In genomic region chrX:97452283-97452682, GRCh38 we compare ENCODE assay signal across 20 cellular contexts.
DNase-seq lines count a peak whose midpoint lies in the region; ATAC-seq, FAIRE-seq and TF ChIP-seq lines count a peak whose summit lies in the region.
"Had no signal": no experiment of that assay in that cellular context is flagged by ENCODE, and none has a peak within 500 bp of the region (broad histone marks: within the 10 kb centered on the region; RNA-seq: fewer than 3 reads in every experiment).

No MANE protein-coding gene starts in this region.

- no peak for TF ChIP-seq RAD21 in A549 (conservative IDR thresholded peaks at IDR 0.05 in 1 of 2, IDR thresholded peaks at IDR 0.05 in 1 of 2)

- H3K4me1 ChIP-seq in A549 (no peaks in the 10 kb centered on the region), pancreas (no peaks in the 10 kb centered on the region), mucosa of descending colon (ENCODE audit: low read depth) (no peaks in the 10 kb centered on the region)
- H3K4me1 ChIP-seq: BLaER1 had no signal

- ATAC-seq in A549 (no peak), GM18867 (IDR thresholded peaks at IDR 0.05; ENCODE audit: unreplicated experiment) (peak; percentile 54), GM21786 (IDR thresholded peaks at IDR 0.05; ENCODE audit: unreplicated experiment) (peak; percentile 61), HG03457 (IDR thresholded peaks at IDR 0.05; ENCODE audit: unreplicated experiment) (peak; percentile 63), pancreas (no peak), mucosa of descending colon (no peak)
- ATAC-seq in stimulated activated effector memory CD8-positive, alpha-beta T cell treated with anti-CD3 and anti-CD28 coated beads, Interleukin-12 subunit alpha, Interleukin-12 subunit beta, amount 100 ng/mL, for 72 hours: no peak
- ATAC-seq: HepG2, Panc1, Right ventricle myocardium inferior, SK-N-SH treated with all-trans-retinoic acid at 6 μM for 48 hours, T-helper 17 cell had no signal

- TF ChIP-seq EP300 in A549 (IDR thresholded peaks at IDR 0.05): no peak

- no peaks in the 10 kb centered on the region for H3K36me3 Mint-ChIP-seq in stimulated activated effector memory CD8-positive, alpha-beta T cell treated with anti-CD3 and anti-CD28 coated beads, Interleukin-12 subunit alpha, Interleukin-12 subunit beta, amount 100 ng/mL, for 72 hours
- H3K36me3 Mint-ChIP-seq: CD8-positive, alpha-beta memory T cell had no signal

- CTCF ChIA-PET in A549 (lab: Yijun Ruan, JAX): no interaction called here

- intact Hi-C loops in pancreas (cut with DNase I): no loop called here
- intact Hi-C loops in mucosa of descending colon (cut with DNase I, micrococcal nuclease): no loop called here

- H3K9me3 ChIP-seq in A549: no peaks in the 10 kb centered on the region
- no peaks in the 10 kb centered on the region for H3K9me3 ChIP-seq in pancreas
- no peaks in the 10 kb centered on the region for H3K9me3 ChIP-seq in mucosa of descending colon
- H3K9me3 ChIP-seq: BLaER1 had no signal

- H3K27me3 ChIP-seq in pancreas: peaks cover 0 to 9% (median 0%) of the 10 kb centered on the region in 4 donors

- H3K27ac ChIP-seq in A549: no peak overlapping the region
- no peak overlapping the region for H3K27ac ChIP-seq in pancreas
- H3K27ac ChIP-seq: BLaER1, KMS-11 had no signal

- no peak overlapping the region for H3K4me3 Mint-ChIP-seq in stimulated activated effector memory CD8-positive, alpha-beta T cell treated with anti-CD3 and anti-CD28 coated beads, Interleukin-12 subunit alpha, Interleukin-12 subunit beta, amount 100 ng/mL, for 72 hours
- H3K4me3 Mint-ChIP-seq: CD8-positive, alpha-beta memory T cell; H9; T-helper 17 cell had no signal

- peak; percentile 28 for FAIRE-seq in A549 (lab: Jason Lieb, UNC)
- no peak for FAIRE-seq in pancreas (lab: Jason Lieb, UNC)
- FAIRE-seq: HepG2 had no signal

- no peak for DNase-seq in A549 (ENCODE audit: low read depth in 1 of 2, low spot score in 1 of 2)
- no peak for DNase-seq in NCI-H187 treated with DMSO at 0.1 percent for 48 hours (lab: John Stamatoyannopoulos, UW)
- DNase-seq in pancreas: no peak
- no peak for DNase-seq in stimulated activated effector memory CD8-positive, alpha-beta T cell treated with anti-CD3 and anti-CD28 coated beads, Interleukin-12 subunit alpha, Interleukin-12 subunit beta, amount 100 ng/mL, for 72 hours (ENCODE audit: low spot score in 2 of 2)
- DNase-seq in mucosa of descending colon: no peak
- DNase-seq: CD8-positive, alpha-beta memory T cell; GF-D8; H9; NCI-H1092 treated with DMSO at 0.1 percent for 48 hours; NCI-H1694 treated with DMSO at 0.1 percent for 48 hours; T-helper 17 cell had no signal

- no peak overlapping the region for H3K4me2 ChIP-seq in A549
- H3K4me2 ChIP-seq: BLaER1, KMS-11 had no signal

- TF ChIP-seq CTCF in A549 (IDR thresholded peaks at IDR 0.05) (no peak), pancreas (IDR thresholded peaks at IDR 0.05) (no peak), mucosa of descending colon (IDR thresholded peaks at IDR 0.05) (no peak)

- no peak for TF ChIP-seq POLR2A in A549 (IDR thresholded peaks at IDR 0.05; ENCODE audit: low read length)

- H3K27ac Mint-ChIP-seq in stimulated activated effector memory CD8-positive, alpha-beta T cell treated with anti-CD3 and anti-CD28 coated beads, Interleukin-12 subunit alpha, Interleukin-12 subunit beta, amount 100 ng/mL, for 72 hours: no peak overlapping the region
- H3K27ac Mint-ChIP-seq: CD8-positive, alpha-beta memory T cell; H9; T-helper 17 cell had no signal

- no peaks in the 10 kb centered on the region for H3K4me1 Mint-ChIP-seq in stimulated activated effector memory CD8-positive, alpha-beta T cell treated with anti-CD3 and anti-CD28 coated beads, Interleukin-12 subunit alpha, Interleukin-12 subunit beta, amount 100 ng/mL, for 72 hours
- H3K4me1 Mint-ChIP-seq: CD8-positive, alpha-beta memory T cell; T-helper 17 cell had no signal

- POLR2A ChIA-PET in A549 (lab: Yijun Ruan, JAX): no interaction called here

- H3K4me3 ChIP-seq in A549 (no peak overlapping the region), pancreas (no peak overlapping the region), mucosa of descending colon (no peak overlapping the region)
- H3K4me3 ChIP-seq: BLaER1 had no signal

- H3K36me3 ChIP-seq in pancreas (no peaks in the 10 kb centered on the region), mucosa of descending colon (ENCODE audit: low read depth) (no peaks in the 10 kb centered on the region)
- H3K36me3 ChIP-seq: BLaER1 had no signal

- no peaks in the 10 kb centered on the region for H3K9me3 Mint-ChIP-seq in stimulated activated effector memory CD8-positive, alpha-beta T cell treated with anti-CD3 and anti-CD28 coated beads, Interleukin-12 subunit alpha, Interleukin-12 subunit beta, amount 100 ng/mL, for 72 hours
- H3K9me3 Mint-ChIP-seq: CD8-positive, alpha-beta memory T cell; H9 had no signal

TF ChIP-seq in A549, 52 proteins besides CTCF, POLR2A, EP300 and RAD21:
- no peak for TF ChIP-seq KDM1A (IDR thresholded peaks at IDR 0.05; ENCODE audit: low read depth)
- no peak for TF ChIP-seq KDM5A (IDR thresholded peaks at IDR 0.05)
- TF ChIP-seq E2F6 (IDR thresholded peaks at IDR 0.05; ENCODE audit: borderline replicate concordance, low read depth): no peak
- TF ChIP-seq HOXB5 (CRISPR knock-in tag; IDR thresholded peaks at IDR 0.05): no peak
- no peak for TF ChIP-seq NFE2L2 (conservative IDR thresholded peaks at IDR 0.05; ENCODE audit: low read length)
- TF ChIP-seq FOXS1 (CRISPR knock-in tag; IDR thresholded peaks at IDR 0.05): no peak
- TF ChIP-seq CBX8 (IDR thresholded peaks at IDR 0.05): no peak
- no peak for TF ChIP-seq CBX2 (IDR thresholded peaks at IDR 0.05; ENCODE audit: borderline replicate concordance, low read depth)
- no peak for TF ChIP-seq RARB (CRISPR knock-in tag; IDR thresholded peaks at IDR 0.05)
- TF ChIP-seq ZFP36 (IDR thresholded peaks at IDR 0.05; ENCODE audit: borderline replicate concordance, partially characterized antibody): no peak

Comparison
In these comparisons a context has a peak if more than half of its experiments do, and no peak if none do; other contexts are left out.
1. ATAC-seq: peak in GM18867 (single experiment), GM21786 (single experiment) and HG03457 (single experiment); none in A549 (0 of 2), pancreas (0 of 4), stimulated activated effector memory CD8-positive, alpha-beta T cell treated with anti-CD3 and anti-CD28 coated beads, Interleukin-12 subunit alpha, Interleukin-12 subunit beta, amount 100 ng/mL, for 72 hours (single experiment) and mucosa of descending colon (single experiment).